1 cellular context compared by ENCODE assay signal in the genomic region with DNA sequence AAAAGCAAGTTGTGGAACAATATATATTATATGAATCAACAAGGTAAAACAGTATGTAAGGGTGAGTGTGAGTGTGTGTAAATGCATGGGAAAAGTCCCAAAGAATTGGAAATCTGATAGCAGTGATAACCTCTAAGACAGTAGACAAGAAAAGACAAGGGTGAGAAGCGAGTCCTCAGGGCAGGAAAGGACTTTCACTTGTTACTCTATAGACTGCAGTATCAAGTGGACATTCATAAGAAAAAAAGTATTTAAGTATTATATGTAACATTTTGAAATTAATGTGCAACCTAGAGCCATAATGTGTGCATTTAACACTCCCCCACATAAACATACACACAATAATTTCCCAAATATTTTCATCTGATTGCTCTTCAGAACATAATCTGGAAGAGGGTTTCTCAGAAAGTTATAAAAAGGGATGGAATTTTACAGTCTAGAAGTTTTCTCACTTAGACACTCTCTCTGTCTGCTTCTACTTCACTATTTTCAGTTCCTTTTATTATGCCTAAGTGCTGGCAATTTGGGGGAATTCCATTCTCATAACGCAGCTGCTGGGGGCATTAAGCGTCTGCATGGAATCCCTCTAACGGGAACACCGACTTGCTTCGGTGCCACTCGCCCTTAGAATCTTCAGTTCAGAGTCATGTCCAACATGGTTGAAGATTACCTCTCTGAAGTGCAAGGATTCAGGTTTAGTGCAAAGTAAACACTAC.
TF ChIP-seq lines count a peak whose summit lies in the region.

No MANE protein-coding gene starts in this region.

TF ChIP-seq in GM12878, 131 proteins besides CTCF, POLR2A, EP300 and RAD21 (continued from another document):
- TF ChIP-seq, protein P1, sequence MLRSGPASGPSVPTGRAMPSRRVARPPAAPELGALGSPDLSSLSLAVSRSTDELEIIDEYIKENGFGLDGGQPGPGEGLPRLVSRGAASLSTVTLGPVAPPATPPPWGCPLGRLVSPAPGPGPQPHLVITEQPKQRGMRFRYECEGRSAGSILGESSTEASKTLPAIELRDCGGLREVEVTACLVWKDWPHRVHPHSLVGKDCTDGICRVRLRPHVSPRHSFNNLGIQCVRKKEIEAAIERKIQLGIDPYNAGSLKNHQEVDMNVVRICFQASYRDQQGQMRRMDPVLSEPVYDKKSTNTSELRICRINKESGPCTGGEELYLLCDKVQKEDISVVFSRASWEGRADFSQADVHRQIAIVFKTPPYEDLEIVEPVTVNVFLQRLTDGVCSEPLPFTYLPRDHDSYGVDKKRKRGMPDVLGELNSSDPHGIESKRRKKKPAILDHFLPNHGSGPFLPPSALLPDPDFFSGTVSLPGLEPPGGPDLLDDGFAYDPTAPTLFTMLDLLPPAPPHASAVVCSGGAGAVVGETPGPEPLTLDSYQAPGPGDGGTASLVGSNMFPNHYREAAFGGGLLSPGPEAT (IDR thresholded peaks at IDR 0.05; ENCODE audit: low read depth), result peak; percentile 94
- TF ChIP-seq BMI1 (IDR thresholded peaks at IDR 0.05; ENCODE audit: borderline replicate concordance) (peak; percentile 44; the same call in 1 of the 2 replicates), MTA2 (IDR thresholded peaks at IDR 0.05; ENCODE audit: low read depth) (peak; percentile 69), NR2F1 (conservative IDR thresholded peaks at IDR 0.05) (0 out of 2 replicates have a peak, but pooled peaks have one; percentile 10), NFIC (IDR thresholded peaks at IDR 0.05; ENCODE audit: low read depth, low read length) (peak; percentile 29; the same call in 1 of the 2 replicates), DPF2 (IDR thresholded peaks at IDR 0.05) (peak; percentile 91), PAX5 (IDR thresholded peaks at IDR 0.05; ENCODE audit: borderline replicate concordance, low read depth, low read length) (0 out of 2 replicates have a peak, but pooled peaks have one; percentile 24), RELA (IDR thresholded peaks at IDR 0.05; ENCODE audit: borderline replicate concordance, partially characterized antibody) (peak; percentile 62), CHD4 (IDR thresholded peaks at IDR 0.05) (no peak), ZNF24 (IDR thresholded peaks at IDR 0.05) (peak; percentile 51; the same call in 1 of the 2 replicates), JUND (IDR thresholded peaks at IDR 0.05; ENCODE audit: low read depth, low read length) (no peak), SIN3A (IDR thresholded peaks at IDR 0.05; ENCODE audit: low read depth, low read length) (no peak), IKZF2 (IDR thresholded peaks at IDR 0.05) (peak; percentile 81 to 84; a peak in 3 of 4 replicates), HDGF (IDR thresholded peaks at IDR 0.05) (no peak), IKZF1 (conservative IDR thresholded peaks at IDR 0.05) (peak; percentile 89), RAD51 (IDR thresholded peaks at IDR 0.05) (no peak), MYC (IDR thresholded peaks at IDR 0.05; ENCODE audit: insufficient read depth, insufficient read length, insufficient replicate concordance, low read length, severe bottlenecking) (no peak), CBX5 (IDR thresholded peaks at IDR 0.05; ENCODE audit: low read depth) (no peak), ATF7 (IDR thresholded peaks at IDR 0.05; ENCODE audit: low read depth) (no peak), TCF3 (IDR thresholded peaks at IDR 0.05; ENCODE audit: borderline replicate concordance, insufficient read depth, low read depth, low read length) (peak; percentile 32; the same call in 1 of the 2 replicates), IRF4 (IDR thresholded peaks at IDR 0.05; ENCODE audit: low read depth, low read length) (0 out of 2 replicates have a peak, but pooled peaks have one; percentile 26)
- TF ChIP-seq, protein P2, sequence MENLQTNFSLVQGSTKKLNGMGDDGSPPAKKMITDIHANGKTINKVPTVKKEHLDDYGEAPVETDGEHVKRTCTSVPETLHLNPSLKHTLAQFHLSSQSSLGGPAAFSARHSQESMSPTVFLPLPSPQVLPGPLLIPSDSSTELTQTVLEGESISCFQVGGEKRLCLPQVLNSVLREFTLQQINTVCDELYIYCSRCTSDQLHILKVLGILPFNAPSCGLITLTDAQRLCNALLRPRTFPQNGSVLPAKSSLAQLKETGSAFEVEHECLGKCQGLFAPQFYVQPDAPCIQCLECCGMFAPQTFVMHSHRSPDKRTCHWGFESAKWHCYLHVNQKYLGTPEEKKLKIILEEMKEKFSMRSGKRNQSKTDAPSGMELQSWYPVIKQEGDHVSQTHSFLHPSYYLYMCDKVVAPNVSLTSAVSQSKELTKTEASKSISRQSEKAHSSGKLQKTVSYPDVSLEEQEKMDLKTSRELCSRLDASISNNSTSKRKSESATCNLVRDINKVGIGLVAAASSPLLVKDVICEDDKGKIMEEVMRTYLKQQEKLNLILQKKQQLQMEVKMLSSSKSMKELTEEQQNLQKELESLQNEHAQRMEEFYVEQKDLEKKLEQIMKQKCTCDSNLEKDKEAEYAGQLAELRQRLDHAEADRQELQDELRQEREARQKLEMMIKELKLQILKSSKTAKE (IDR thresholded peaks at IDR 0.05; ENCODE audit: low read depth, poor library complexity, severe bottlenecking), result peak; percentile 78
- TF ChIP-seq, protein P3, sequence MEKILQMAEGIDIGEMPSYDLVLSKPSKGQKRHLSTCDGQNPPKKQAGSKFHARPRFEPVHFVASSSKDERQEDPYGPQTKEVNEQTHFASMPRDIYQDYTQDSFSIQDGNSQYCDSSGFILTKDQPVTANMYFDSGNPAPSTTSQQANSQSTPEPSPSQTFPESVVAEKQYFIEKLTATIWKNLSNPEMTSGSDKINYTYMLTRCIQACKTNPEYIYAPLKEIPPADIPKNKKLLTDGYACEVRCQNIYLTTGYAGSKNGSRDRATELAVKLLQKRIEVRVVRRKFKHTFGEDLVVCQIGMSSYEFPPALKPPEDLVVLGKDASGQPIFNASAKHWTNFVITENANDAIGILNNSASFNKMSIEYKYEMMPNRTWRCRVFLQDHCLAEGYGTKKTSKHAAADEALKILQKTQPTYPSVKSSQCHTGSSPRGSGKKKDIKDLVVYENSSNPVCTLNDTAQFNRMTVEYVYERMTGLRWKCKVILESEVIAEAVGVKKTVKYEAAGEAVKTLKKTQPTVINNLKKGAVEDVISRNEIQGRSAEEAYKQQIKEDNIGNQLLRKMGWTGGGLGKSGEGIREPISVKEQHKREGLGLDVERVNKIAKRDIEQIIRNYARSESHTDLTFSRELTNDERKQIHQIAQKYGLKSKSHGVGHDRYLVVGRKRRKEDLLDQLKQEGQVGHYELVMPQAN (conservative IDR thresholded peaks at IDR 0.05), result 0 out of 2 replicates have a peak, but pooled peaks have one; percentile 27
- TF ChIP-seq, protein P4, sequence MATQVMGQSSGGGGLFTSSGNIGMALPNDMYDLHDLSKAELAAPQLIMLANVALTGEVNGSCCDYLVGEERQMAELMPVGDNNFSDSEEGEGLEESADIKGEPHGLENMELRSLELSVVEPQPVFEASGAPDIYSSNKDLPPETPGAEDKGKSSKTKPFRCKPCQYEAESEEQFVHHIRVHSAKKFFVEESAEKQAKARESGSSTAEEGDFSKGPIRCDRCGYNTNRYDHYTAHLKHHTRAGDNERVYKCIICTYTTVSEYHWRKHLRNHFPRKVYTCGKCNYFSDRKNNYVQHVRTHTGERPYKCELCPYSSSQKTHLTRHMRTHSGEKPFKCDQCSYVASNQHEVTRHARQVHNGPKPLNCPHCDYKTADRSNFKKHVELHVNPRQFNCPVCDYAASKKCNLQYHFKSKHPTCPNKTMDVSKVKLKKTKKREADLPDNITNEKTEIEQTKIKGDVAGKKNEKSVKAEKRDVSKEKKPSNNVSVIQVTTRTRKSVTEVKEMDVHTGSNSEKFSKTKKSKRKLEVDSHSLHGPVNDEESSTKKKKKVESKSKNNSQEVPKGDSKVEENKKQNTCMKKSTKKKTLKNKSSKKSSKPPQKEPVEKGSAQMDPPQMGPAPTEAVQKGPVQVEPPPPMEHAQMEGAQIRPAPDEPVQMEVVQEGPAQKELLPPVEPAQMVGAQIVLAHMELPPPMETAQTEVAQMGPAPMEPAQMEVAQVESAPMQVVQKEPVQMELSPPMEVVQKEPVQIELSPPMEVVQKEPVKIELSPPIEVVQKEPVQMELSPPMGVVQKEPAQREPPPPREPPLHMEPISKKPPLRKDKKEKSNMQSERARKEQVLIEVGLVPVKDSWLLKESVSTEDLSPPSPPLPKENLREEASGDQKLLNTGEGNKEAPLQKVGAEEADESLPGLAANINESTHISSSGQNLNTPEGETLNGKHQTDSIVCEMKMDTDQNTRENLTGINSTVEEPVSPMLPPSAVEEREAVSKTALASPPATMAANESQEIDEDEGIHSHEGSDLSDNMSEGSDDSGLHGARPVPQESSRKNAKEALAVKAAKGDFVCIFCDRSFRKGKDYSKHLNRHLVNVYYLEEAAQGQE (IDR thresholded peaks at IDR 0.05; ENCODE audit: low read depth, low read length), result no peak
- TF ChIP-seq, protein P5, sequence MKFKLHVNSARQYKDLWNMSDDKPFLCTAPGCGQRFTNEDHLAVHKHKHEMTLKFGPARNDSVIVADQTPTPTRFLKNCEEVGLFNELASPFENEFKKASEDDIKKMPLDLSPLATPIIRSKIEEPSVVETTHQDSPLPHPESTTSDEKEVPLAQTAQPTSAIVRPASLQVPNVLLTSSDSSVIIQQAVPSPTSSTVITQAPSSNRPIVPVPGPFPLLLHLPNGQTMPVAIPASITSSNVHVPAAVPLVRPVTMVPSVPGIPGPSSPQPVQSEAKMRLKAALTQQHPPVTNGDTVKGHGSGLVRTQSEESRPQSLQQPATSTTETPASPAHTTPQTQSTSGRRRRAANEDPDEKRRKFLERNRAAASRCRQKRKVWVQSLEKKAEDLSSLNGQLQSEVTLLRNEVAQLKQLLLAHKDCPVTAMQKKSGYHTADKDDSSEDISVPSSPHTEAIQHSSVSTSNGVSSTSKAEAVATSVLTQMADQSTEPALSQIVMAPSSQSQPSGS (IDR thresholded peaks at IDR 0.05; ENCODE audit: low read length), result no peak
- TF ChIP-seq, protein P6, sequence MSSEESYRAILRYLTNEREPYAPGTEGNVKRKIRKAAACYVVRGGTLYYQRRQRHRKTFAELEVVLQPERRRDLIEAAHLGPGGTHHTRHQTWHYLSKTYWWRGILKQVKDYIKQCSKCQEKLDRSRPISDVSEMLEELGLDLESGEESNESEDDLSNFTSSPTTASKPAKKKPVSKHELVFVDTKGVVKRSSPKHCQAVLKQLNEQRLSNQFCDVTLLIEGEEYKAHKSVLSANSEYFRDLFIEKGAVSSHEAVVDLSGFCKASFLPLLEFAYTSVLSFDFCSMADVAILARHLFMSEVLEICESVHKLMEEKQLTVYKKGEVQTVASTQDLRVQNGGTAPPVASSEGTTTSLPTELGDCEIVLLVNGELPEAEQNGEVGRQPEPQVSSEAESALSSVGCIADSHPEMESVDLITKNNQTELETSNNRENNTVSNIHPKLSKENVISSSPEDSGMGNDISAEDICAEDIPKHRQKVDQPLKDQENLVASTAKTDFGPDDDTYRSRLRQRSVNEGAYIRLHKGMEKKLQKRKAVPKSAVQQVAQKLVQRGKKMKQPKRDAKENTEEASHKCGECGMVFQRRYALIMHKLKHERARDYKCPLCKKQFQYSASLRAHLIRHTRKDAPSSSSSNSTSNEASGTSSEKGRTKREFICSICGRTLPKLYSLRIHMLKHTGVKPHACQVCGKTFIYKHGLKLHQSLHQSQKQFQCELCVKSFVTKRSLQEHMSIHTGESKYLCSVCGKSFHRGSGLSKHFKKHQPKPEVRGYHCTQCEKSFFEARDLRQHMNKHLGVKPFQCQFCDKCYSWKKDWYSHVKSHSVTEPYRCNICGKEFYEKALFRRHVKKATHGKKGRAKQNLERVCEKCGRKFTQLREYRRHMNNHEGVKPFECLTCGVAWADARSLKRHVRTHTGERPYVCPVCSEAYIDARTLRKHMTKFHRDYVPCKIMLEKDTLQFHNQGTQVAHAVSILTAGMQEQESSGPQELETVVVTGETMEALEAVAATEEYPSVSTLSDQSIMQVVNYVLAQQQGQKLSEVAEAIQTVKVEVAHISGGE (CRISPR knock-in tag; IDR thresholded peaks at IDR 0.05), result no peak
